Comparison of ENCODE assay signal across 9 cellular contexts in genomic region chr11:47399860-47400812, GRCh38. TPM values are rescaled to one million over a fixed set of nuclear protein-coding genes. Genes with fewer than 3 reads are reported as not detected.
DNase-seq lines count a peak whose midpoint lies in the region; ATAC-seq and TF ChIP-seq lines count a peak whose summit lies in the region.
"Had no signal": no experiment of that assay in that cellular context is flagged by ENCODE, and none has a peak within 500 bp of the region (broad histone marks: within the 10 kb centered on the region; RNA-seq: fewer than 3 reads in every experiment).

No MANE protein-coding gene starts in this region.

- peak overlapping the region; percentile 82 for H3K27ac Mint-ChIP-seq in activated CD4-positive, alpha-beta T cell treated with anti-CD3 and anti-CD28 coated beads for 36 hours
- H3K27ac Mint-ChIP-seq in chondrocyte (ENCODE audit: unreplicated experiment), result peak overlapping the region; percentile 83

- H3K36me3 Mint-ChIP-seq in activated CD4-positive, alpha-beta T cell treated with anti-CD3 and anti-CD28 coated beads for 36 hours (ENCODE audit: low read depth), result no peaks in the 10 kb centered on the region
- no peaks in the 10 kb centered on the region for H3K36me3 Mint-ChIP-seq in chondrocyte (ENCODE audit: low read depth)

- CTCF ChIA-PET in activated CD4-positive, alpha-beta T cell treated with anti-CD3 and anti-CD28 coated beads for 36 hours (lab: Charles Lee), result interaction anchor here (0.7 to 2.8 kb wide), 3 partner anchors 10 to 26 kb away, joined by 3 to 21 read pairs (median 18); no protein-coding TSS in a partner anchor

- peak; percentile 77 for ATAC-seq in activated CD4-positive, alpha-beta T cell treated with anti-CD3 and anti-CD28 coated beads for 36 hours
- ATAC-seq in HG02798 (IDR thresholded peaks at IDR 0.05; ENCODE audit: poor library complexity, unreplicated experiment), result peak; percentile 55
- peak; percentile 48 for ATAC-seq in RWPE2 (ENCODE audit: low read depth)
- peak; percentile 80 to 85 for ATAC-seq in lower lobe of right lung
- ATAC-seq in upper lobe of left lung (ENCODE audit: low FRiP score in 2 of 2), result peak; percentile 72 to 79

- no peaks in the 10 kb centered on the region for H3K27me3 ChIP-seq in RWPE2 (ENCODE audit: insufficient read depth, poor library complexity, severe bottlenecking)
- H3K27me3 ChIP-seq in lower lobe of right lung (ENCODE audit: low read depth), result no peaks in the 10 kb centered on the region
- H3K27me3 ChIP-seq in upper lobe of left lung, result no peaks in the 10 kb centered on the region

- TF ChIP-seq POLR2A in upper lobe of left lung (IDR thresholded peaks at IDR 0.05), result peak in 2 of 4 donors; percentile 21 to 55

- WGBS in upper lobe of left lung, 2 donors, result 13 to 15% methylated on average over 14 to 26 of the region's 47 CpGs

- H3K4me3 ChIP-seq in RWPE2 (ENCODE audit: severe bottlenecking) (peak overlapping the region; percentile 13), lower lobe of right lung (peak overlapping the region; percentile 61), upper lobe of left lung (peak overlapping the region; percentile 11 to 58 (median 50))

- intact Hi-C loops in activated CD4-positive, alpha-beta T cell treated with anti-CD3 and anti-CD28 coated beads for 36 hours (cut with DNase I, micrococcal nuclease), result loop anchor here in 1 of 2 experiments (10.0 kb wide), 1 partner anchor 465 kb away; the partner anchor contains the start of gene CSTPP1
- intact Hi-C loops in lower lobe of right lung (cut with DNase I), result no loop called here

- H3K4me1 ChIP-seq in RWPE2 (ENCODE audit: insufficient read depth, poor library complexity, severe bottlenecking) (no peaks in the 10 kb centered on the region), lower lobe of right lung (peaks cover 31% of the 10 kb centered on the region), upper lobe of left lung (peaks cover 14 to 29% (median 21%) of the 10 kb centered on the region in 4 donors)

- H3K27me3 Mint-ChIP-seq in activated CD4-positive, alpha-beta T cell treated with anti-CD3 and anti-CD28 coated beads for 36 hours, result no peaks in the 10 kb centered on the region
- H3K27me3 Mint-ChIP-seq in chondrocyte (ENCODE audit: low read depth), result no peaks in the 10 kb centered on the region

- no peaks in the 10 kb centered on the region for H3K9me3 ChIP-seq in RWPE2 (ENCODE audit: severe bottlenecking)
- H3K9me3 ChIP-seq in lower lobe of right lung, result no peaks in the 10 kb centered on the region
- no peaks in the 10 kb centered on the region for H3K9me3 ChIP-seq in upper lobe of left lung

- no peaks in the 10 kb centered on the region for H3K36me3 ChIP-seq in RWPE2 (ENCODE audit: low read depth)
- no peaks in the 10 kb centered on the region for H3K36me3 ChIP-seq in lower lobe of right lung
- H3K36me3 ChIP-seq in upper lobe of left lung, result no peaks in the 10 kb centered on the region

- TF ChIP-seq CTCF in RWPE2 (IDR thresholded peaks at IDR 0.05; ENCODE audit: poor library complexity, severe bottlenecking) (no peak), chondrocyte (IDR thresholded peaks at IDR 0.05) (no peak), lower lobe of right lung (IDR thresholded peaks at IDR 0.05) (no peak), upper lobe of left lung (IDR thresholded peaks at IDR 0.05) (no peak)

- DNase-seq in activated CD4-positive, alpha-beta T cell treated with anti-CD3 and anti-CD28 coated beads for 36 hours, result peak; percentile 46
- DNase-seq in activated CD4-positive, alpha-beta T cell treated with anti-CD3 and anti-CD28 coated beads for 1 hour, result no peak
- DNase-seq in RWPE2 (ENCODE audit: low spot score) (no peak), chondrocyte (ENCODE audit: low spot score) (no peak), lower lobe of right lung (no peak), upper lobe of left lung (peak; percentile 51 to 89), GOT3 (lab: John Stamatoyannopoulos, UW) (no peak)

- POLR2A ChIA-PET in activated CD4-positive, alpha-beta T cell treated with anti-CD3 and anti-CD28 coated beads for 36 hours (lab: Charles Lee), result interaction anchor here (2.0 kb wide), 1 partner anchor 151 kb away, joined by 4 read pairs; the partner anchor contains the start of gene ACP2

- no peak overlapping the region for H3K27ac ChIP-seq in RWPE2 (ENCODE audit: poor library complexity, severe bottlenecking)
- peak overlapping the region; percentile 75 for H3K27ac ChIP-seq in lower lobe of right lung
- H3K27ac ChIP-seq in upper lobe of left lung, result peak overlapping the region; percentile 77 to 86 (median 79)

- no peak for TF ChIP-seq EP300 in upper lobe of left lung (IDR thresholded peaks at IDR 0.05)

- H3K4me1 Mint-ChIP-seq in activated CD4-positive, alpha-beta T cell treated with anti-CD3 and anti-CD28 coated beads for 36 hours, result peaks cover 16% of the 10 kb centered on the region
- peaks cover 9% of the 10 kb centered on the region for H3K4me1 Mint-ChIP-seq in chondrocyte (ENCODE audit: low read depth)

- peak overlapping the region; percentile 67 for H3K4me3 Mint-ChIP-seq in activated CD4-positive, alpha-beta T cell treated with anti-CD3 and anti-CD28 coated beads for 36 hours
- H3K4me3 Mint-ChIP-seq in chondrocyte (ENCODE audit: unreplicated experiment), result peak overlapping the region; percentile 55

- H3K9me3 Mint-ChIP-seq in activated CD4-positive, alpha-beta T cell treated with anti-CD3 and anti-CD28 coated beads for 36 hours (ENCODE audit: low read depth), result no peaks in the 10 kb centered on the region
- H3K9me3 Mint-ChIP-seq in chondrocyte (ENCODE audit: low read depth), result no peaks in the 10 kb centered on the region

RNA-seq across cellular contexts. Expression of gene SLC39A13, which starts 8.3 kb away (rescaled TPM):
- total RNA-seq in activated CD4-positive, alpha-beta T cell treated with anti-CD3 and anti-CD28 coated beads for 36 hours, result 10 to 100 TPM in 1 of 2 experiments, 1 to 10 TPM in 1; 8.6 to 10.7 TPM
- 113 to 124 TPM (median 120 TPM) in 3 replicates for total RNA-seq in chondrocyte
- 48.0 TPM for total RNA-seq in lower lobe of right lung
- 10 to 100 TPM; 47.9 to 98.8 (median 62.8) TPM for total RNA-seq in upper lobe of left lung

RNA-seq across cellular contexts. Expression of gene SPI1, which starts 21.8 kb away (rescaled TPM):
- under 1 TPM; 0.11 to 0.30 TPM for total RNA-seq in activated CD4-positive, alpha-beta T cell treated with anti-CD3 and anti-CD28 coated beads for 36 hours
- total RNA-seq in chondrocyte (not detected in 3 replicates), lower lobe of right lung (295 TPM), upper lobe of left lung (100 to 1,000 TPM in 5 of 6 donors, 10 to 100 TPM in 1; 52.8 to 275 (median 179) TPM)
- total RNA-seq: myocyte had no signal

RNA-seq across cellular contexts. Expression of gene PSMC3, which starts 26.1 kb away (rescaled TPM):
- total RNA-seq in activated CD4-positive, alpha-beta T cell treated with anti-CD3 and anti-CD28 coated beads for 36 hours, result 100 to 1,000 TPM; 147 to 167 TPM
- total RNA-seq in chondrocyte (100 to 139 TPM (median 108 TPM) in 3 replicates), lower lobe of right lung (77.1 TPM), upper lobe of left lung (100 to 1,000 TPM in 3 of 6 donors, 10 to 100 TPM in 3; 70.1 to 116 (median 99.8) TPM)

RNA-seq across cellular contexts. Expression of gene MYBPC3, which starts 47.6 kb away (rescaled TPM):
- not detected for total RNA-seq in activated CD4-positive, alpha-beta T cell treated with anti-CD3 and anti-CD28 coated beads for 36 hours
- total RNA-seq in chondrocyte (not detected in 3 replicates), lower lobe of right lung (0.86 TPM), upper lobe of left lung (1 to 10 TPM in 3 of 6 donors, under 1 TPM in 2, not detected in 1; 0.61 to 1.8 (median 1.0) TPM)
- total RNA-seq: myocyte had no signal

RNA-seq across cellular contexts. Expression of gene RAPSN, which starts 48.8 kb away (rescaled TPM):
- total RNA-seq in activated CD4-positive, alpha-beta T cell treated with anti-CD3 and anti-CD28 coated beads for 36 hours, result under 1 TPM in 1 of 2 experiments, not detected in 1; 0.21 TPM
- 0.33 to 0.35 TPM (median 0.34 TPM) in 3 replicates for total RNA-seq in chondrocyte
- total RNA-seq in lower lobe of right lung, result 1.2 TPM
- 1 to 10 TPM in 2 of 6 donors, under 1 TPM in 1, not detected in 3; 0.30 to 1.1 (median 1.0) TPM for total RNA-seq in upper lobe of left lung

Comparison
In these comparisons a context has a peak if more than half of its experiments do, and no peak if none do; other contexts are left out.
1. DNase-seq: peak in activated CD4-positive, alpha-beta T cell treated with anti-CD3 and anti-CD28 coated beads for 36 hours (single experiment) and upper lobe of left lung (2 of 2); none in activated CD4-positive, alpha-beta T cell treated with anti-CD3 and anti-CD28 coated beads for 1 hour (single experiment), RWPE2 (single experiment), chondrocyte (single experiment), lower lobe of right lung (single experiment) and GOT3 (single experiment).
2. RNA of gene SPI1, which starts 21.8 kb away (total RNA-seq): 295 TPM in lower lobe of right lung (single experiment) and 52.8 to 275 TPM in upper lobe of left lung; 0.11 to 0.30 TPM in activated CD4-positive, alpha-beta T cell treated with anti-CD3 and anti-CD28 coated beads for 36 hours and not detected in chondrocyte; every median in the first group is over 10 times any median in the second.
3. Peak in every context shown above with its lines, with median percentiles within 50 percentile points of each other: ATAC-seq and H3K4me3 ChIP-seq.